In genomic region chr17:41351177-41351576, GRCh38 we compare ENCODE assay signal across 9 cellular contexts. TPM values are rescaled to one million over a fixed set of nuclear protein-coding genes. Genes with fewer than 3 reads are reported as not detected.
"Had no signal": no experiment of that assay in that cellular context is flagged by ENCODE, and none has a peak within 500 bp of the region (broad histone marks: within the 10 kb centered on the region; RNA-seq: fewer than 3 reads in every experiment).

No MANE protein-coding gene starts in this region.

- ATAC-seq: GM12878 had no signal

- DNase-seq: GDM1, GF-D8 had no signal

- FAIRE-seq: G401.6, GM12878, GM12891, GM12892, GM18507, GM19239 had no signal

- H3K4me3 ChIP-seq: GM12878 had no signal

RNA-seq across cellular contexts. Expression of gene KRT33A, which starts 0.5 kb away (rescaled TPM):
- total RNA-seq: G401, GM12878 had no signal
- polyA plus RNA-seq: GM12878 had no signal

RNA-seq across cellular contexts. Expression of gene KRT33B, which starts 18.4 kb away (rescaled TPM):
- total RNA-seq: G401, GM12878 had no signal
- polyA plus RNA-seq: GM12878 had no signal

RNA-seq across cellular contexts. Expression of gene KRT34, which starts 30.9 kb away (rescaled TPM):
- total RNA-seq: G401, GM12878 had no signal
- polyA plus RNA-seq: GM12878 had no signal

RNA-seq across cellular contexts. Expression of gene KRTAP17-1, which starts 35.7 kb away (rescaled TPM):
- total RNA-seq: G401 had no signal

RNA-seq across cellular contexts. Expression of gene KRTAP16-1, which starts 42.1 kb away (rescaled TPM):
- total RNA-seq: G401, GM12878 had no signal
